Comparison of ENCODE assay signal across 8 cellular contexts in the genomic region with DNA sequence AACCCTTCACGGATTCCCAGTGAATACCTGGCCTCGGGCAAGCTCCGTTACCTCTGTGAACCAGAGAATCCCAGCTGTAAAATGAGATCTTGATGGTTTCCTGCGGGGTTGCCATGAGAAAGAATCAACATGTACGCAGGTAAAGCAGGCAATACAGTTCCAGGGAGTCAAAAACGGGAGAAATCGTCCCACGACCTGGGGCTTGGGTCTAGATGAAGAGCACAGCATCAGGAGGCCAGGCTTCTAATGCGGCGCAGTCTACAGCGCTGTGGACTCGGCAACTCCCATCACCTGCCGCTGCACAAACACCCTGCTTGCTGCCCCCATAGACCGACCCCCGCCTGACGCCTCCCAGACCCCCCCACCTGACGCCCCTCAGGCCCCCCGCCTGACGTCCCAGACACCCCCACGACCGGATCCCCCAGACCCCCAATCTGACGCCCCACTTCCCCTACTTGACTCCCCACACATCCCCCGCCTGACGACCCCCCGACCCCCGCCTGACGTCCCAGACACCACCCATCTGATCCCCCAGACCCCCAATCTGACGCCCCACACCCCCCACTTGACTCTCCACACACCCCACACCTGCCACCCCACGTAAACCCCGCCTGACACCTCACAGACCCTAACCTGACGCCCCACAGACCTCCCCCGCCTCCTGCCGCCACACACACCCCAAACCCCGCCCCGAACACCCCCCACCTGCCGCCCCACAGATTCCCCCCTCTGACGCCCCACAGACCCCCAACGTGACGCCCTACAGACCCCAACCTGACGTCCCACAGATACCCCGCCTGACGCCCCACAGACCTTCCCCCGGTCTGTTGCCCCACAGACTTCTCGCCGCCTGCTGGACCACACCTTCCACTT. TPM values are rescaled to one million over a fixed set of nuclear protein-coding genes. Genes with fewer than 3 reads are reported as not detected.
DNase-seq lines count a peak whose midpoint lies in the region; ATAC-seq and TF ChIP-seq lines count a peak whose summit lies in the region.

No MANE protein-coding gene starts in this region.

- intact Hi-C loops in CD8-positive, alpha-beta T cell (cut with DNase I, micrococcal nuclease): loop anchor here (5.0 to 10.0 kb wide), 3 partner anchors 37 to 1650 kb away; a partner anchor contains a TSS

- no peak for TF ChIP-seq CTCF in CD8-positive, alpha-beta T cell (IDR thresholded peaks at IDR 0.05)
- TF ChIP-seq CTCF in NB4 (IDR thresholded peaks at IDR 0.05; ENCODE audit: low read depth, low read length): no peak

- peak; percentile 56 for ATAC-seq in CD8-positive, alpha-beta T cell
- no peak for ATAC-seq in GM19467 (IDR thresholded peaks at IDR 0.05; ENCODE audit: unreplicated experiment)

- H3K9me3 Mint-ChIP-seq in CD8-positive, alpha-beta T cell: peaks cover 10% of the 10 kb centered on the region

- peaks cover 41% of the 10 kb centered on the region for H3K4me1 Mint-ChIP-seq in CD8-positive, alpha-beta T cell (ENCODE audit: low read depth)

- POLR2A ChIA-PET in CD8-positive, alpha-beta T cell (lab: Charles Lee): no interaction called here

- CTCF ChIA-PET in CD8-positive, alpha-beta T cell (lab: Charles Lee): no interaction called here

- H3K36me3 Mint-ChIP-seq in CD8-positive, alpha-beta T cell: peaks cover 31% of the 10 kb centered on the region

- H3K27ac Mint-ChIP-seq in CD8-positive, alpha-beta T cell: peak overlapping the region; percentile 90

- no peaks in the 10 kb centered on the region for H3K27me3 ChIP-seq in CD8-positive, alpha-beta T cell (ENCODE audit: insufficient read depth, low read length)
- H3K27me3 ChIP-seq in stomach smooth muscle (ENCODE audit: control insufficient read depth in 1 of 2, insufficient read depth in 2 of 2, low read length in 2 of 2): no peaks in the 10 kb centered on the region

- H3K36me3 ChIP-seq in CD8-positive, alpha-beta T cell (ENCODE audit: insufficient read depth, low read length): no peaks in the 10 kb centered on the region
- peaks cover 4 to 8% of the 10 kb centered on the region in 2 donors for H3K36me3 ChIP-seq in stomach smooth muscle (ENCODE audit: control insufficient read depth in 2 of 2, insufficient read depth in 2 of 2, low read length in 2 of 2)

- no peaks in the 10 kb centered on the region for H3K9me3 ChIP-seq in CD8-positive, alpha-beta T cell (ENCODE audit: low read length)
- H3K9me3 ChIP-seq in stomach smooth muscle (ENCODE audit: control insufficient read depth in 2 of 2, low read length in 2 of 2): no peaks in the 10 kb centered on the region

- H3K27ac ChIP-seq in CD8-positive, alpha-beta T cell (ENCODE audit: low read depth, low read length): no peak overlapping the region
- no peak overlapping the region for H3K27ac ChIP-seq in stomach smooth muscle (ENCODE audit: low read length)

- DNase-seq in CD8-positive, alpha-beta T cell: peak in 2 of 7 experiments; percentile 7 to 88
- DNase-seq in NB4 (ENCODE audit: low read depth) (no peak), astrocyte of the hippocampus (ENCODE audit: low read depth, low spot score) (peak; percentile 41), iPS-NIHi7 (ENCODE audit: extremely low spot score) (peak; percentile 40), GF-D8 (lab: John Stamatoyannopoulos, UW) (no peak)
- no peak for DNase-seq in NK-92 treated with Interleukin-12 subunit alpha and Interleukin-12 subunit beta, amount 100 ng/mL, for 24 hours (lab: John Stamatoyannopoulos, UW)

- H3K27me3 Mint-ChIP-seq in CD8-positive, alpha-beta T cell (ENCODE audit: low read depth): no peaks in the 10 kb centered on the region

- H3K4me3 Mint-ChIP-seq in CD8-positive, alpha-beta T cell: peak overlapping the region; percentile 86

- no peak for TF ChIP-seq POLR2A in NB4 (IDR thresholded peaks at IDR 0.05; ENCODE audit: extremely low read depth, insufficient read length)

- H3K9ac ChIP-seq in stomach smooth muscle (ENCODE audit: low read length in 2 of 2): peak overlapping the region; percentile 43

- peaks cover 35% of the 10 kb centered on the region for H3K4me1 ChIP-seq in CD8-positive, alpha-beta T cell (ENCODE audit: insufficient read depth, low read length)
- H3K4me1 ChIP-seq in stomach smooth muscle (ENCODE audit: control insufficient read depth, insufficient read depth, low read length): peaks cover 9% of the 10 kb centered on the region

- H3K4me3 ChIP-seq in CD8-positive, alpha-beta T cell (ENCODE audit: low read depth, low read length): no peak overlapping the region
- H3K4me3 ChIP-seq in NB4 (ENCODE audit: low read depth, low read length) (peak overlapping the region; percentile 48), stomach smooth muscle (ENCODE audit: low read length in 2 of 2) (peak overlapping the region; percentile 44 to 67)

RNA-seq across cellular contexts. Expression of a gene that starts 0.6 kb away (rescaled TPM):
- 1 to 10 TPM; 2.3 to 2.9 TPM for total RNA-seq in CD8-positive, alpha-beta T cell

RNA-seq across cellular contexts. Expression of a gene that starts 3.4 kb away (rescaled TPM):
- 10 to 100 TPM; 15.6 to 15.7 TPM for total RNA-seq in CD8-positive, alpha-beta T cell

RNA-seq across cellular contexts. Expression of a gene that starts 54.8 kb away (rescaled TPM):
- total RNA-seq in CD8-positive, alpha-beta T cell: 1 to 10 TPM in 1 of 2 experiments, under 1 TPM in 1; 0.98 to 1.3 TPM

Comparison
In these comparisons a context has a peak if more than half of its experiments do, and no peak if none do; other contexts are left out.
1. DNase-seq: peak in astrocyte of the hippocampus (single experiment) and iPS-NIHi7 (single experiment); none in NB4 (single experiment), NK-92 treated with Interleukin-12 subunit alpha and Interleukin-12 subunit beta, amount 100 ng/mL, for 24 hours (single experiment) and GF-D8 (single experiment).